Comparison of ENCODE assay signal across 1 cellular context in genomic region chr5:155021858-155022257, GRCh38.
TF ChIP-seq lines count a peak whose summit lies in the region.

No MANE protein-coding gene starts in this region.

TF ChIP-seq in HepG2, 621 proteins besides CTCF, POLR2A, EP300 and RAD21 (continued from another document):
- TF ChIP-seq ZNF510 (CRISPR knock-in tag; IDR thresholded peaks at IDR 0.05; ENCODE audit: low read depth) = no peak
